9 cellular contexts compared by ENCODE assay signal in the genomic region with DNA sequence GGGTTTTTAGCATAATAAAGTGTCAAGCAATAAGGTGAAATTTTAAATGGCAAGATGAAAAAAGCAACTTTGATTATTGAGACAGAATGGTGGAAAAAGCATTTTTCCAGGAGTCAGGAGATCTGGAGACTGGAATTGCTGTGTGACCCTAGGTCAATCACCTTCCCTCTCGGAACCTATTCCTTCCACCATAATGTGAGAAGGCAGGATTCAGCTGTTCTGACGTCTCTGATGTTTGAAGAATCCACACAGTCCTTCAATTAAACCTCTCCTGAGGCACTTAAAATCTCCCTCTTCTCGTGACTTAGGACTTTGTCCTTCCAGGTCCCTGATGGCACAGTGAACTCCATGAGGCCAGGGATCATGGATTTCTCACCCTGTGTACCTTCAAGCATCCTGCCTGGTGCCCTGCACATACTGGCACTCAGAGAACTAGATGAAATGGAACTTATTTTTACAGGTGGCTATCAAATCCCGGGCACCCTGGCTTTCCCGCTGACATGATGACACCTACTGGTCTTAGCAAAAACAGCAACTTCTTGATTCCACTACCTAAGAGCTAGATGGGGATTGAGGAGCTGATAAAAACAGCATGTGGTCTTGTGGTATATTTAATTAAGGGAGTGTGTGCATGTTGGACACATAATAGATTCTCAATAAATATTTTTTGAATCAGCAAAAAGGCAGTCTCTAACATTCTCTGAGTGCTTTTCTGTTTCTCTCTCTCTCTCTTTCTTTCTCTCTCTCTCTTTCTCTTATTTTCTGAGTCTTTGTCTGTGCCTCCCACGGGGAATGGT. TPM values are rescaled to one million over a fixed set of nuclear protein-coding genes. Genes with fewer than 3 reads are reported as not detected.
DNase-seq lines count a peak whose midpoint lies in the region; ATAC-seq and TF ChIP-seq lines count a peak whose summit lies in the region.
"Had no signal": no experiment of that assay in that cellular context is flagged by ENCODE, and none has a peak within 500 bp of the region (broad histone marks: within the 10 kb centered on the region; RNA-seq: fewer than 3 reads in every experiment).

No MANE protein-coding gene starts in this region.

- intact Hi-C loops in dorsolateral prefrontal cortex (cut with DNase I): loop anchor here (2.0 to 10.0 kb wide), 5 partner anchors 85 to 617 kb away; no protein-coding TSS in a partner anchor

- H3K27ac ChIP-seq in dorsolateral prefrontal cortex: no peak overlapping the region

- no peak overlapping the region for H3K4me3 ChIP-seq in WI38 (ENCODE audit: low read depth, low read length)
- H3K4me3 ChIP-seq in dorsolateral prefrontal cortex: no peak overlapping the region

- DNase-seq in AG20443 (ENCODE audit: low spot score) (peak; percentile 73), NCI-H2196 (lab: John Stamatoyannopoulos, UW; ENCODE audit: unreplicated experiment) (peak; percentile 79), dorsolateral prefrontal cortex (peak in 6 of 10 donors; percentile 11 to 59 (median 52)), lung microvascular endothelial cell (ENCODE audit: low read depth in 2 of 2) (peak; percentile 77 to 83)
- peak; percentile 27 for DNase-seq in stimulated activated naive CD8-positive, alpha-beta T cell treated with anti-CD3 and anti-CD28 coated beads, Interleukin-15, Interleukin-2, amounts not matched to agents 100 U/mL and 50 U/mL, for 24 hours

- H3K27me3 ChIP-seq in dorsolateral prefrontal cortex: no peaks in the 10 kb centered on the region

- ATAC-seq in GM18907 (IDR thresholded peaks at IDR 0.05; ENCODE audit: unreplicated experiment) (peak; percentile 59), HG03108 (IDR thresholded peaks at IDR 0.05; ENCODE audit: unreplicated experiment) (no peak)
- ATAC-seq in stimulated activated naive CD8-positive, alpha-beta T cell treated with anti-CD3 and anti-CD28 coated beads, Interleukin-15, Interleukin-2, amounts not matched to agents 100 U/mL and 50 U/mL, for 24 hours: peak; percentile 53

- TF ChIP-seq CTCF in WI38 (IDR thresholded peaks at IDR 0.05; ENCODE audit: low read depth, low read length) (peak; percentile 75), dorsolateral prefrontal cortex (IDR thresholded peaks at IDR 0.05 in 54 of 56, conservative IDR thresholded peaks at IDR 0.05 in 2 of 56; ENCODE audit: low read depth in 1 of 56, partially characterized antibody in 56 of 56) (peak; percentile 43 to 90 (median 75))

RNA-seq across cellular contexts. Expression of a gene that starts 2.3 kb away (rescaled TPM):
- total RNA-seq in dorsolateral prefrontal cortex (under 1 TPM in 6 of 120 experiments, not detected in 114; 0.56 to 0.84 (median 0.64) TPM), lung microvascular endothelial cell (not detected in 2 replicates)
- total RNA-seq: skeletal muscle tissue had no signal

Comparison
In these comparisons a context has a peak if more than half of its experiments do, and no peak if none do; other contexts are left out.
1. DNase-seq: peak in every context shown above with its lines; median percentile 80 in lung microvascular endothelial cell; 79 in NCI-H2196; 73 in AG20443; 52 in dorsolateral prefrontal cortex; 27 in stimulated activated naive CD8-positive, alpha-beta T cell treated with anti-CD3 and anti-CD28 coated beads, Interleukin-15, Interleukin-2, amounts not matched to agents 100 U/mL and 50 U/mL, for 24 hours.